In the genomic region with DNA sequence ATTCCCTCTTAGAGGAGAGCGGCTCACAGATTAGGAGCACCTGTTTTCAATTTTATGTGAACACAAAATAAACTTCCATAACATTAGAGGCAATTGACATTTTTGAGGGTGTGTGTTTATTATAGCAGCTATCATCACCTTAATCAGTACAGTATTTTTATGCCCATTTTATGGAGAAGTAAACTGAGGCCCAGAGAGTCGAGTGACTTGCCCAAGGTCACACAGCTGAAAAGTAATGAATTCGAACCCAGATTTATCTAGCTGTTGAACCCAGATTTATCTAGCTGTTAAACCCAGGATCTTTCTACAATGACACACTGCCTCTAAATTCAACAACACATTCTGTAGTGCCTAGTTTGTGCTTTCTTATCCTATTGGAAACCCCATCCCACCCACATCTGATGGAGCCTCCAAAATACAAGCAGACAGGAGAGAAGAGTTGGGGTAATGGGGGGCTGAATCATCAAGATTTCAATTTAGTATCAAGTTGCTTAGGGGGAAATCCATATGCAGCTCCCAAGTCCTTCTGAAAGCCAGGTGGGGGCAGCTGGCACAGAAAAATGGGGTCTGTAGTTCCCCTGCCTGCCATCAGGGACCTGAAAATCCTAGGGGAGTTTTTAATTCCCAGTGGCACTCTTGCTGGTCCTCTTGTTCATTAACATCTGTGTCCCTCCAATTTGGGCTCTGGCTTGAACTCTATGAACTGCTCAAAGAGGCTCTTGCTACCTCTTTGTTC, we compare ENCODE assay signal across 1 cellular context.
TF ChIP-seq lines count a peak whose summit lies in the region.

No MANE protein-coding gene starts in this region.

TF ChIP-seq in GM12878, 131 proteins besides CTCF, POLR2A, EP300 and RAD21:
- no peak for TF ChIP-seq SPI1 (IDR thresholded peaks at IDR 0.05; ENCODE audit: borderline replicate concordance, insufficient read depth, low read depth, low read length)
- TF ChIP-seq FOS (IDR thresholded peaks at IDR 0.05; ENCODE audit: borderline replicate concordance, extremely low read depth, insufficient read length) = no peak
- no peak for TF ChIP-seq PML (IDR thresholded peaks at IDR 0.05; ENCODE audit: low read length)
- TF ChIP-seq NRF1 (conservative IDR thresholded peaks at IDR 0.05; ENCODE audit: low read depth, low read length) = no peak
- TF ChIP-seq EED (IDR thresholded peaks at IDR 0.05; ENCODE audit: low read depth) = 0 out of 2 replicates have a peak, but pooled peaks have one; percentile 13
- TF ChIP-seq, protein P1, sequence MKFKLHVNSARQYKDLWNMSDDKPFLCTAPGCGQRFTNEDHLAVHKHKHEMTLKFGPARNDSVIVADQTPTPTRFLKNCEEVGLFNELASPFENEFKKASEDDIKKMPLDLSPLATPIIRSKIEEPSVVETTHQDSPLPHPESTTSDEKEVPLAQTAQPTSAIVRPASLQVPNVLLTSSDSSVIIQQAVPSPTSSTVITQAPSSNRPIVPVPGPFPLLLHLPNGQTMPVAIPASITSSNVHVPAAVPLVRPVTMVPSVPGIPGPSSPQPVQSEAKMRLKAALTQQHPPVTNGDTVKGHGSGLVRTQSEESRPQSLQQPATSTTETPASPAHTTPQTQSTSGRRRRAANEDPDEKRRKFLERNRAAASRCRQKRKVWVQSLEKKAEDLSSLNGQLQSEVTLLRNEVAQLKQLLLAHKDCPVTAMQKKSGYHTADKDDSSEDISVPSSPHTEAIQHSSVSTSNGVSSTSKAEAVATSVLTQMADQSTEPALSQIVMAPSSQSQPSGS (IDR thresholded peaks at IDR 0.05; ENCODE audit: low read length) = no peak
- TF ChIP-seq, protein P2, sequence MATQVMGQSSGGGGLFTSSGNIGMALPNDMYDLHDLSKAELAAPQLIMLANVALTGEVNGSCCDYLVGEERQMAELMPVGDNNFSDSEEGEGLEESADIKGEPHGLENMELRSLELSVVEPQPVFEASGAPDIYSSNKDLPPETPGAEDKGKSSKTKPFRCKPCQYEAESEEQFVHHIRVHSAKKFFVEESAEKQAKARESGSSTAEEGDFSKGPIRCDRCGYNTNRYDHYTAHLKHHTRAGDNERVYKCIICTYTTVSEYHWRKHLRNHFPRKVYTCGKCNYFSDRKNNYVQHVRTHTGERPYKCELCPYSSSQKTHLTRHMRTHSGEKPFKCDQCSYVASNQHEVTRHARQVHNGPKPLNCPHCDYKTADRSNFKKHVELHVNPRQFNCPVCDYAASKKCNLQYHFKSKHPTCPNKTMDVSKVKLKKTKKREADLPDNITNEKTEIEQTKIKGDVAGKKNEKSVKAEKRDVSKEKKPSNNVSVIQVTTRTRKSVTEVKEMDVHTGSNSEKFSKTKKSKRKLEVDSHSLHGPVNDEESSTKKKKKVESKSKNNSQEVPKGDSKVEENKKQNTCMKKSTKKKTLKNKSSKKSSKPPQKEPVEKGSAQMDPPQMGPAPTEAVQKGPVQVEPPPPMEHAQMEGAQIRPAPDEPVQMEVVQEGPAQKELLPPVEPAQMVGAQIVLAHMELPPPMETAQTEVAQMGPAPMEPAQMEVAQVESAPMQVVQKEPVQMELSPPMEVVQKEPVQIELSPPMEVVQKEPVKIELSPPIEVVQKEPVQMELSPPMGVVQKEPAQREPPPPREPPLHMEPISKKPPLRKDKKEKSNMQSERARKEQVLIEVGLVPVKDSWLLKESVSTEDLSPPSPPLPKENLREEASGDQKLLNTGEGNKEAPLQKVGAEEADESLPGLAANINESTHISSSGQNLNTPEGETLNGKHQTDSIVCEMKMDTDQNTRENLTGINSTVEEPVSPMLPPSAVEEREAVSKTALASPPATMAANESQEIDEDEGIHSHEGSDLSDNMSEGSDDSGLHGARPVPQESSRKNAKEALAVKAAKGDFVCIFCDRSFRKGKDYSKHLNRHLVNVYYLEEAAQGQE (IDR thresholded peaks at IDR 0.05; ENCODE audit: low read depth, low read length) = no peak
- peak; percentile 38 for TF ChIP-seq MEF2B (IDR thresholded peaks at IDR 0.05; ENCODE audit: partially characterized antibody, poor library complexity, severe bottlenecking)
TF ChIP-seq in GM12878: peak in this region for 2.
